ENCODE assay signal across 38 cellular contexts in genomic region chr1:182442333-182442732, GRCh38. TPM values are rescaled to one million over a fixed set of nuclear protein-coding genes. Genes with fewer than 3 reads are reported as not detected.
"Had no signal": no experiment of that assay in that cellular context is flagged by ENCODE, and none has a peak within 500 bp of the region (broad histone marks: within the 10 kb centered on the region; RNA-seq: fewer than 3 reads in every experiment).

No MANE protein-coding gene starts in this region.

- H3K27me3 ChIP-seq: adrenal gland, body of pancreas, brain microvascular endothelial cell, cardiac muscle cell had no signal

- H3K27me3 Mint-ChIP-seq: activated B cell treated with CpG ODN at 0.5 μM for 24 hours; central memory CD8-positive, alpha-beta T cell had no signal

- H3K36me3 ChIP-seq: adrenal gland, brain microvascular endothelial cell, cardiac muscle cell had no signal

- H3K4me1 ChIP-seq: adrenal gland had no signal

- H3K27ac ChIP-seq: adrenal gland, body of pancreas, brain microvascular endothelial cell, cardiac muscle cell, VCaP had no signal

- DNase-seq: activated B cell treated with CpG ODN at 0.5 μM for 24 hours; activated CD4-positive, alpha-beta memory T cell treated with anti-CD3 and anti-CD28 coated beads, Interleukin-2, amount 10 ng/mL, durations not matched to agents 7 days and 5 days; activated CD4-positive, alpha-beta T cell treated with anti-CD3 and anti-CD28 coated beads for 1 hour; activated CD4-positive, alpha-beta T cell treated with anti-CD3 and anti-CD28 coated beads for 36 hours; activated CD4-positive, alpha-beta T cell treated with anti-CD3 and anti-CD28 coated beads for 48 hours; activated CD4-positive, alpha-beta T cell treated with anti-CD3 and anti-CD28 coated beads, Interleukin-2, amount 10 ng/mL, durations not matched to agents 7 days and 5 days; activated CD4-positive, alpha-beta T cell treated with anti-CD3 and anti-CD28 coated beads, Interleukin-2, amount 50 U/mL, for 48 hours; activated CD8-positive, alpha-beta memory T cell treated with anti-CD3 and anti-CD28 coated beads for 24 hours; activated CD8-positive, alpha-beta memory T cell treated with anti-CD3 and anti-CD28 coated beads, Interleukin-2, amount 10 ng/mL, durations not matched to agents 7 days and 5 days; activated CD8-positive, alpha-beta memory T cell treated with anti-CD3 and anti-CD28 coated beads, Interleukin-2, amount 50 U/mL, for 48 hours; activated CD8-positive, alpha-beta T cell treated with anti-CD3 and anti-CD28 coated beads, Interleukin-2, amount 10 ng/mL, durations not matched to agents 7 days and 5 days; activated gamma-delta T cell; activated naive CD4-positive, alpha-beta T cell treated with anti-CD3 and anti-CD28 coated beads, Interleukin-2, amount 50 U/mL, for 16 hours; activated naive CD4-positive, alpha-beta T cell treated with Interleukin-2 at 50 U/mL for 16 hours; activated naive CD8-positive, alpha-beta T cell treated with anti-CD3 and anti-CD28 coated beads for 36 hours; activated T-cell treated with anti-CD3 and anti-CD28 coated beads, Interleukin-2, amount 50 U/mL, for 24 hours; activated T-cell treated with anti-CD3 and anti-CD28 coated beads, Interleukin-2, amount 50 U/mL, for 48 hours; amniotic stem cell; aorta; body of pancreas; brain microvascular endothelial cell; caudate nucleus; cerebellar nuclear complex; T-helper 1 cell; T-helper 9 cell had no signal

- ATAC-seq: activated CD4-positive, alpha-beta T cell treated with anti-CD3 and anti-CD28 coated beads for 36 hours; activated CD4-positive, CD25-positive, alpha-beta regulatory T cell treated with anti-CD3 and anti-CD28 coated beads, Interleukin-2, amount 50 U/mL, for 24 hours; activated CD8-positive, alpha-beta memory T cell treated with anti-CD3 and anti-CD28 coated beads, Interleukin-2, amount 10 ng/mL, durations not matched to agents 7 days and 5 days; activated CD8-positive, alpha-beta T cell treated with anti-CD3 and anti-CD28 coated beads, Interleukin-2, amount 10 ng/mL, durations not matched to agents 7 days and 5 days; body of pancreas had no signal

- H3K27ac Mint-ChIP-seq: activated B cell treated with CpG ODN at 0.5 μM for 24 hours; activated CD4-positive, alpha-beta memory T cell treated with anti-CD3 and anti-CD28 coated beads, Interleukin-2, amount 10 ng/mL, durations not matched to agents 7 days and 5 days; activated CD4-positive, alpha-beta T cell treated with anti-CD3 and anti-CD28 coated beads for 36 hours; activated CD4-positive, alpha-beta T cell treated with anti-CD3 and anti-CD28 coated beads, Interleukin-2, amount 10 ng/mL, durations not matched to agents 7 days and 5 days; activated CD8-positive, alpha-beta memory T cell treated with anti-CD3 and anti-CD28 coated beads, Interleukin-2, amount 10 ng/mL, durations not matched to agents 7 days and 5 days; activated CD8-positive, alpha-beta T cell treated with anti-CD3 and anti-CD28 coated beads, Interleukin-2, amount 10 ng/mL, durations not matched to agents 7 days and 5 days; activated naive CD4-positive, alpha-beta T cell treated with anti-CD3 and anti-CD28 coated beads, Interleukin-2, amount 50 U/mL, for 72 hours; activated naive CD8-positive, alpha-beta T cell treated with anti-CD3 and anti-CD28 coated beads for 36 hours; activated T-cell treated with anti-CD3 and anti-CD28 coated beads, Interleukin-2, amount 50 U/mL, for 24 hours; activated T-helper 17 cell treated with anti-CD3 and anti-CD28 coated beads, Interleukin-2, amount 50 U/mL, for 72 hours; T-helper 1 cell treated with Interleukin-12 subunit alpha and Interleukin-12 subunit beta and Interleukin-4 antibody, amounts not matched to agents 30 μg/mL and 1 μg/mL, for 36 hours; T-helper 2 cell treated with Interferon-gamma antibody and Interleukin-4, amounts not matched to agents 5 μg/mL and 100 μg/mL, for 36 hours had no signal

- H3K36me3 Mint-ChIP-seq: activated naive CD4-positive, alpha-beta T cell treated with anti-CD3 and anti-CD28 coated beads, Interleukin-2, amount 50 U/mL, for 72 hours had no signal

- H3K9me3 ChIP-seq: adrenal gland, body of pancreas had no signal

- H3K4me1 Mint-ChIP-seq: activated naive CD8-positive, alpha-beta T cell treated with anti-CD3 and anti-CD28 coated beads for 36 hours had no signal

- H3K4me3 Mint-ChIP-seq: activated B cell treated with CpG ODN at 0.5 μM for 24 hours; activated CD4-positive, alpha-beta memory T cell treated with anti-CD3 and anti-CD28 coated beads, Interleukin-2, amount 10 ng/mL, durations not matched to agents 7 days and 5 days; activated CD4-positive, alpha-beta T cell treated with anti-CD3 and anti-CD28 coated beads for 36 hours; activated CD4-positive, alpha-beta T cell treated with anti-CD3 and anti-CD28 coated beads, Interleukin-2, amount 10 ng/mL, durations not matched to agents 7 days and 5 days; activated CD8-positive, alpha-beta memory T cell treated with anti-CD3 and anti-CD28 coated beads, Interleukin-2, amount 10 ng/mL, durations not matched to agents 7 days and 5 days; activated CD8-positive, alpha-beta T cell treated with anti-CD3 and anti-CD28 coated beads, Interleukin-2, amount 10 ng/mL, durations not matched to agents 7 days and 5 days; activated naive CD8-positive, alpha-beta T cell treated with anti-CD3 and anti-CD28 coated beads for 36 hours; activated T-cell treated with anti-CD3 and anti-CD28 coated beads, Interleukin-2, amount 50 U/mL, for 24 hours; activated T-helper 17 cell treated with anti-CD3 and anti-CD28 coated beads, Interleukin-2, amount 50 U/mL, for 72 hours; central memory CD8-positive, alpha-beta T cell; T-helper 1 cell treated with Interleukin-12 subunit alpha and Interleukin-12 subunit beta and Interleukin-4 antibody, amounts not matched to agents 30 μg/mL and 1 μg/mL, for 36 hours; T-helper 2 cell treated with Interferon-gamma antibody and Interleukin-4, amounts not matched to agents 5 μg/mL and 100 μg/mL, for 36 hours had no signal

- H3K9me3 Mint-ChIP-seq: activated naive CD4-positive, alpha-beta T cell treated with anti-CD3 and anti-CD28 coated beads, Interleukin-2, amount 50 U/mL, for 72 hours had no signal

- FAIRE-seq: astrocyte, bronchial epithelial cell, TTC549 had no signal

- H3K4me3 ChIP-seq: adrenal gland, body of pancreas, cardiac muscle cell had no signal

RNA-seq across cellular contexts. Expression of gene RGSL1, which starts 7.6 kb away (rescaled TPM):
- total RNA-seq: activated B cell treated with CpG ODN at 0.5 μM for 24 hours; activated CD4-positive, alpha-beta memory T cell treated with anti-CD3 and anti-CD28 coated beads, Interleukin-2, amount 10 ng/mL, durations not matched to agents 7 days and 5 days; activated CD4-positive, alpha-beta T cell treated with anti-CD3 and anti-CD28 coated beads for 36 hours; activated CD4-positive, alpha-beta T cell treated with anti-CD3 and anti-CD28 coated beads, Interleukin-2, amount 10 ng/mL, durations not matched to agents 7 days and 5 days; activated CD8-positive, alpha-beta memory T cell treated with anti-CD3 and anti-CD28 coated beads, Interleukin-2, amount 10 ng/mL, durations not matched to agents 7 days and 5 days; activated CD8-positive, alpha-beta T cell treated with anti-CD3 and anti-CD28 coated beads, Interleukin-2, amount 10 ng/mL, durations not matched to agents 7 days and 5 days; activated naive CD4-positive, alpha-beta T cell treated with anti-CD3 and anti-CD28 coated beads, Interleukin-2, amount 50 U/mL, for 72 hours; activated naive CD8-positive, alpha-beta T cell treated with anti-CD3 and anti-CD28 coated beads for 36 hours; activated T-helper 17 cell treated with anti-CD3 and anti-CD28 coated beads, Interleukin-2, amount 50 U/mL, for 72 hours; adrenal gland; aorta; astrocyte; body of pancreas; bronchial epithelial cell; cardiac muscle cell; chondrocyte had no signal
- polyA plus RNA-seq: adrenal gland, aorta, cardiac muscle cell had no signal

RNA-seq across cellular contexts. Expression of gene TEDDM1, which starts 41.9 kb away (rescaled TPM):
- total RNA-seq: activated B cell treated with CpG ODN at 0.5 μM for 24 hours; activated CD4-positive, alpha-beta memory T cell treated with anti-CD3 and anti-CD28 coated beads, Interleukin-2, amount 10 ng/mL, durations not matched to agents 7 days and 5 days; activated CD4-positive, alpha-beta T cell treated with anti-CD3 and anti-CD28 coated beads for 36 hours; activated CD4-positive, alpha-beta T cell treated with anti-CD3 and anti-CD28 coated beads, Interleukin-2, amount 10 ng/mL, durations not matched to agents 7 days and 5 days; activated CD8-positive, alpha-beta memory T cell treated with anti-CD3 and anti-CD28 coated beads, Interleukin-2, amount 10 ng/mL, durations not matched to agents 7 days and 5 days; activated CD8-positive, alpha-beta T cell treated with anti-CD3 and anti-CD28 coated beads, Interleukin-2, amount 10 ng/mL, durations not matched to agents 7 days and 5 days; activated naive CD4-positive, alpha-beta T cell treated with anti-CD3 and anti-CD28 coated beads, Interleukin-2, amount 50 U/mL, for 72 hours; activated naive CD8-positive, alpha-beta T cell treated with anti-CD3 and anti-CD28 coated beads for 36 hours; activated T-helper 17 cell treated with anti-CD3 and anti-CD28 coated beads, Interleukin-2, amount 50 U/mL, for 72 hours; adrenal gland; aorta; astrocyte; body of pancreas; bronchial epithelial cell; cardiac muscle cell; chondrocyte had no signal
- polyA plus RNA-seq: adrenal gland, aorta, cardiac muscle cell had no signal
